Comparison of ENCODE assay signal across 2 cellular contexts in the genomic region with DNA sequence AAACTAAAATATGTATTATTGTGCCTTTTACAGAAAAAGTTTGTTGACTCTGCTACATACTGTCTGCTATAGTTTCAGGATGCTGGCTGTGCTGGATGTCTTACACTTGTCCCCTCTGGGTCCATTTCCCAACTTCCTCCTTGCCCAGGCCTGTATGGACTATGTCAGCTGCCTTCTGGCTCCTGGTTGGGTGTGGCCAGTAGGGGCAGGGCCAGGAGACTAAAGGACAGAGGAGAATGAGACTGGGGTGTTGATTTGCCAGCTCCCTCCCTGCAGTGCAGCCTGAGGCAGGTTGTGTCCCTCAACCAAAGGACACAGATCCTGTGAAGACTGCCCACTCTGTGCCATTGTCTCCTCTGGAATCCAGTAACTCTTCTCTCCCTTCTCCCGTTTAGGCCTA.
TF ChIP-seq lines count a peak whose summit lies in the region.

No MANE protein-coding gene starts in this region.

TF ChIP-seq in H1, 55 proteins besides CTCF, POLR2A, EP300 and RAD21:
- no peak for TF ChIP-seq EZH2 (IDR thresholded peaks at IDR 0.05; ENCODE audit: low read depth, low read length, severe bottlenecking)
- no peak for TF ChIP-seq HDAC2 (IDR thresholded peaks at IDR 0.05; ENCODE audit: borderline replicate concordance in 1 of 2, low read depth in 2 of 2, low read length in 2 of 2)

TF ChIP-seq in GM12891, 5 proteins besides CTCF, POLR2A, EP300 and RAD21:
- TF ChIP-seq POU2F2 (IDR thresholded peaks at IDR 0.05; ENCODE audit: low read depth, low read length): no peak
- TF ChIP-seq PAX5 (IDR thresholded peaks at IDR 0.05; ENCODE audit: insufficient read depth, low read length, severe bottlenecking): no peak
- no peak for TF ChIP-seq SPI1 (IDR thresholded peaks at IDR 0.05; ENCODE audit: low read depth, low read length)
- TF ChIP-seq POLR2AphosphoS5 (IDR thresholded peaks at IDR 0.05; ENCODE audit: low read depth, low read length): no peak
- TF ChIP-seq TAF1 (IDR thresholded peaks at IDR 0.05; ENCODE audit: low read depth, low read length): no peak
